Comparison of ENCODE assay signal across 1 cellular context in the genomic region with DNA sequence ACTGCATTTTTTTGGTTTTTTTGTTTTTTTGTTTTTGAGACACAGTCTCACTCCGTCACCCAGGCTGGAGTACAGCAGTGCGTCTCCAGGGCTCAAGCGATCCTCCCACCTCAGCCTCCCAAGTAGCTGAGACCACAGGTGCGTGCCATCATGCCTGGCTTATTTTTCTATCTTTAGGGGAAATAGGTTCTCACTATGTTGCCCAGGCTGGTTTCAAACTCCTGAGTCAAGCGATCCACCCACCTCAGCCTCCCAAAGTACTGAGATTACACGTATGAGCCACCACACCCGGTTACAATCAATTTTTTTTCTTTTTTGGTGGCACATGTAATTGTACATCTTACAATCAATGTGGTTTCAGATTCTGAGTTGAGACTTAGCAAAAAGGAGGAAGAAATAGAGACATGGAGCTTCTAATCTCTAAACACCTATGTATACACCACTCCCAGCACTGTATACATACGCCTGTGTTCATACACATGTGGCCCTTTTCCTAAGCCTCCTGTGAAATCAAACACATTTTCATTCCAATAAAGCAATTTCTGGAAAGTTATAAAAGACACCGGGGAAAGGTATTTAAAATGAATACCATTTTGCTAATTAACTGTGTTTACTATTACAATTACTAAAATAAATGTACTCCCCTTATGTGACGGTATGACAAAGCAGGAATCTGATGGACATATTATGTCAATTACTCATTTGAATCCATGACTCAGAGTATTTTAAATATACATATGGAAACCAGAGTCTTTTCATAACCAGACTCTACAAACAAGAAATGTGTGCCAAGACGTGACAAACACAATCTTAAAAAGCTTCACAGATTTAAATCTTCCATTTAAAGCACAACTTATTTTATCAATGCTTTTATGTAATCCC.
TF ChIP-seq lines count a peak whose summit lies in the region.

No MANE protein-coding gene starts in this region.

TF ChIP-seq in IMR-90, 13 proteins besides CTCF, POLR2A, EP300 and RAD21 (continued from another document):
- TF ChIP-seq BHLHE40 (IDR thresholded peaks at IDR 0.05; ENCODE audit: low read depth, low read length) (peak; percentile 39; the same call in 1 of the 2 replicates), CHD1 (IDR thresholded peaks at IDR 0.05; ENCODE audit: low read depth, low read length) (0 out of 2 replicates have a peak, but pooled peaks have one; percentile 51), FOS (IDR thresholded peaks at IDR 0.05; ENCODE audit: low read depth, low read length) (peak; percentile 67), MAFK (IDR thresholded peaks at IDR 0.05; ENCODE audit: low read depth, low read length) (peak; percentile 30), CEBPB (IDR thresholded peaks at IDR 0.05; ENCODE audit: low read depth, low read length) (no peak)
